ENCODE assay signal across 8 cellular contexts in the genomic region with DNA sequence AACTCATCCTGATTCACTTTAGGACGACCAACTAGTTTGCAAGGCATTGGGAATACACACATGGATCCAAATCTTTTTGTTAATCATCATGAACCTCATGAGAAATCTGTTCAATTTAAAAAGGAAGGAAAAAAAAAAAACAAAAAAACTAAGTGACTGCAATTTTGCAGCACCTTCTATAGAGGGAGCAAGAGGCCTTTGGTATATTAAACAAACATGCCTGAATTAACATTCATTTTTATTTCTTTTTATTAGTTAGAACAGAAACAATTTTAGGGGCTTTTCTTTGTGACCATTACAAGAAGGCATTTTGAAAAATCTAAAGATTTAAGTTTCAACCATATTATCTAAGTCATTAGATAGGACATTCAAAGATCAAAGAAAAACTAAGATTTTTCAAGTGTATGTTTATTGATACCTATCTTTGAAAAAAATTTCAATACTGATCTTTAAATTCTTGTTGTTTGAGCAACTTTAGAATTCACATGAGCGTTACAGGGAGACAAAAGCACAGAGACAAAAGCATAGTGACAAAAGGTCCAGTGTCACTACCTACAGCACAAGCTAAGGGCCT.
A peak's percentile ranks its signal among the peaks of the same experiment; 100 is the strongest.
DNase-seq lines count a peak whose midpoint lies in the region; ATAC-seq and TF ChIP-seq lines count a peak whose summit lies in the region.

No MANE protein-coding gene starts in this region.

- H3K4me1 Mint-ChIP-seq in activated CD8-positive, alpha-beta T cell treated with anti-CD3 and anti-CD28 coated beads for 36 hours (ENCODE audit: low read depth), result peaks cover 26% of the 10 kb centered on the region
- peaks cover 32% of the 10 kb centered on the region for H3K4me1 Mint-ChIP-seq in activated CD8-positive, alpha-beta T cell treated with anti-CD3 and anti-CD28 coated beads, Interleukin-2, amount 10 ng/mL, durations not matched to agents 7 days and 5 days (ENCODE audit: low read depth)
- peaks cover 27% of the 10 kb centered on the region for H3K4me1 Mint-ChIP-seq in mesothelial cell of epicardium

- no peak overlapping the region for H3K4me3 Mint-ChIP-seq in activated CD8-positive, alpha-beta T cell treated with anti-CD3 and anti-CD28 coated beads for 36 hours
- H3K4me3 Mint-ChIP-seq in activated CD8-positive, alpha-beta T cell treated with anti-CD3 and anti-CD28 coated beads, Interleukin-2, amount 10 ng/mL, durations not matched to agents 7 days and 5 days, result no peak overlapping the region
- no peak overlapping the region for H3K4me3 Mint-ChIP-seq in mesothelial cell of epicardium

- POLR2A ChIA-PET in activated CD8-positive, alpha-beta T cell treated with anti-CD3 and anti-CD28 coated beads for 36 hours (lab: Charles Lee), result interaction anchor here (1.6 kb wide), 1 partner anchor 182 kb away, joined by 3 read pairs; the partner anchor contains the start of gene CBLB
- POLR2A ChIA-PET in activated CD8-positive, alpha-beta T cell treated with anti-CD3 and anti-CD28 coated beads, Interleukin-2, amount 10 ng/mL, durations not matched to agents 7 days and 5 days (lab: Charles Lee), result no interaction called here

- H3K36me3 Mint-ChIP-seq in activated CD8-positive, alpha-beta T cell treated with anti-CD3 and anti-CD28 coated beads for 36 hours (ENCODE audit: low read depth), result peaks cover 46% of the 10 kb centered on the region
- peaks cover 60% of the 10 kb centered on the region for H3K36me3 Mint-ChIP-seq in activated CD8-positive, alpha-beta T cell treated with anti-CD3 and anti-CD28 coated beads, Interleukin-2, amount 10 ng/mL, durations not matched to agents 7 days and 5 days (ENCODE audit: low read depth)
- H3K36me3 Mint-ChIP-seq in mesothelial cell of epicardium, result peaks cover 29% of the 10 kb centered on the region

- H3K27ac Mint-ChIP-seq in activated CD8-positive, alpha-beta T cell treated with anti-CD3 and anti-CD28 coated beads for 36 hours, result peak overlapping the region; percentile 67
- no peak overlapping the region for H3K27ac Mint-ChIP-seq in activated CD8-positive, alpha-beta T cell treated with anti-CD3 and anti-CD28 coated beads, Interleukin-2, amount 10 ng/mL, durations not matched to agents 7 days and 5 days
- H3K27ac Mint-ChIP-seq in mesothelial cell of epicardium, result peak overlapping the region; percentile 28

- H3K9me3 Mint-ChIP-seq in activated CD8-positive, alpha-beta T cell treated with anti-CD3 and anti-CD28 coated beads for 36 hours, result no peaks in the 10 kb centered on the region
- H3K9me3 Mint-ChIP-seq in activated CD8-positive, alpha-beta T cell treated with anti-CD3 and anti-CD28 coated beads, Interleukin-2, amount 10 ng/mL, durations not matched to agents 7 days and 5 days (ENCODE audit: insufficient read depth), result no peaks in the 10 kb centered on the region
- H3K9me3 Mint-ChIP-seq in mesothelial cell of epicardium, result no peaks in the 10 kb centered on the region

- TF ChIP-seq CTCF in activated CD8-positive, alpha-beta T cell treated with anti-CD3 and anti-CD28 coated beads for 36 hours (IDR thresholded peaks at IDR 0.05), result peak; percentile 89
- TF ChIP-seq CTCF in mesothelial cell of epicardium (IDR thresholded peaks at IDR 0.05; ENCODE audit: unreplicated experiment), result peak; percentile 72

- no peak for DNase-seq in activated CD8-positive, alpha-beta T cell treated with anti-CD3 and anti-CD28 coated beads for 36 hours
- DNase-seq in activated CD8-positive, alpha-beta T cell treated with anti-CD3 and anti-CD28 coated beads, Interleukin-2, amount 10 ng/mL, durations not matched to agents 7 days and 5 days, result no peak
- DNase-seq in MV-4-11 (lab: John Stamatoyannopoulos, UW) (peak; percentile 2), mesothelial cell of epicardium (ENCODE audit: low spot score in 2 of 2, unreplicated experiment in 2 of 2) (no peak), putamen (ENCODE audit: low spot score) (no peak), DMS153 (lab: John Stamatoyannopoulos, UW) (no peak)
- DNase-seq in central memory CD4-positive, alpha-beta T cell, result peak; percentile 39

- intact Hi-C loops in activated CD8-positive, alpha-beta T cell treated with anti-CD3 and anti-CD28 coated beads for 36 hours (cut with micrococcal nuclease), result loop anchor here (5.0 to 10.0 kb wide), 3 partner anchors 181 to 918 kb away; partner anchors contain the start of gene CBLB

- no peaks in the 10 kb centered on the region for H3K27me3 Mint-ChIP-seq in activated CD8-positive, alpha-beta T cell treated with anti-CD3 and anti-CD28 coated beads for 36 hours
- H3K27me3 Mint-ChIP-seq in activated CD8-positive, alpha-beta T cell treated with anti-CD3 and anti-CD28 coated beads, Interleukin-2, amount 10 ng/mL, durations not matched to agents 7 days and 5 days (ENCODE audit: low read depth), result no peaks in the 10 kb centered on the region
- no peaks in the 10 kb centered on the region for H3K27me3 Mint-ChIP-seq in mesothelial cell of epicardium (ENCODE audit: low read depth)

- CTCF ChIA-PET in activated CD8-positive, alpha-beta T cell treated with anti-CD3 and anti-CD28 coated beads for 36 hours (lab: Charles Lee), result interaction anchor here (0.8 to 2.4 kb wide), 4 partner anchors 12 to 446 kb away, joined by 3 to 6 read pairs (median 3); no protein-coding TSS in a partner anchor
- CTCF ChIA-PET in activated CD8-positive, alpha-beta T cell treated with anti-CD3 and anti-CD28 coated beads, Interleukin-2, amount 10 ng/mL, durations not matched to agents 7 days and 5 days (lab: Charles Lee), result interaction anchor here (0.7 to 1.6 kb wide), 6 partner anchors 17 to 923 kb away, joined by 3 to 4 read pairs (median 4); no protein-coding TSS in a partner anchor

- ATAC-seq in activated CD8-positive, alpha-beta T cell treated with anti-CD3 and anti-CD28 coated beads for 36 hours, result peak; percentile 66
- ATAC-seq in activated CD8-positive, alpha-beta T cell treated with anti-CD3 and anti-CD28 coated beads, Interleukin-2, amount 10 ng/mL, durations not matched to agents 7 days and 5 days, result no peak
- ATAC-seq in HG02642 (IDR thresholded peaks at IDR 0.05; ENCODE audit: poor library complexity, unreplicated experiment), result no peak

Comparison
In these comparisons a context has a peak if more than half of its experiments do, and no peak if none do; other contexts are left out.
1. DNase-seq: peak in MV-4-11 (single experiment) and central memory CD4-positive, alpha-beta T cell (single experiment); none in activated CD8-positive, alpha-beta T cell treated with anti-CD3 and anti-CD28 coated beads for 36 hours (single experiment), activated CD8-positive, alpha-beta T cell treated with anti-CD3 and anti-CD28 coated beads, Interleukin-2, amount 10 ng/mL, durations not matched to agents 7 days and 5 days (single experiment), mesothelial cell of epicardium (0 of 2), putamen (single experiment) and DMS153 (single experiment).